Comparison of ENCODE assay signal across 13 cellular contexts in the genomic region with DNA sequence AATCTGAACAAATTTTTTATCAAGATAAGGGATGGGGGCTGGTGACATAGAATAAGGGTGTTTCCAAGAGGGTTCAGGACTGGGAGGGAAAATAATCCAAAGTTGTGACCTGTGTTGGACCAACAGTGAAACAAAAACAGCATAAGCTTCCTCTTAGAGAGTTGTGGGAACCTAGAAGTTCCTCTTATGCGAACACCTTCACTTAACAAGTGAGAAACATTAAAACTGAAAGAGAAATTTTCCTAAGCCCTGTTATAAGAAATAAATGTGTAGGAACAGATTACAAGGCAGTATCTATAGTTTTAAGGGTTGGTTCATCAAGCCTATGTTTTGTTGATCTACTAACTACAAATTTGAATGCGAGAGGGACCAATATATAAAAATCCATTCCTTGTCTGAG. TPM values are rescaled to one million over a fixed set of nuclear protein-coding genes. Genes with fewer than 3 reads are reported as not detected.
A peak's percentile ranks its signal among the peaks of the same experiment; 100 is the strongest.
DNase-seq lines count a peak whose midpoint lies in the region; ATAC-seq, FAIRE-seq and TF ChIP-seq lines count a peak whose summit lies in the region.
"Had no signal": no experiment of that assay in that cellular context is flagged by ENCODE, and none has a peak within 500 bp of the region (broad histone marks: within the 10 kb centered on the region; RNA-seq: fewer than 3 reads in every experiment).

No MANE protein-coding gene starts in this region.

- TF ChIP-seq EP300 in HepG2 (IDR thresholded peaks at IDR 0.05; ENCODE audit: low read depth in 2 of 2, low read length in 2 of 2) (no peak), HepG2 (CRISPR knock-in tag; IDR thresholded peaks at IDR 0.05; ENCODE audit: borderline replicate concordance) (no peak)

- H2AFZ ChIP-seq in HepG2 (ENCODE audit: low read length): no peak overlapping the region
- H2AFZ ChIP-seq in Karpas-422 (ENCODE audit: low read length): no peak overlapping the region

- H3K4me3 ChIP-seq in HepG2 (replicated peaks in 1 of 3; ENCODE audit: insufficient read depth in 1 of 3, low read depth in 2 of 3, low read length in 3 of 3) (no peak overlapping the region), Karpas-422 (ENCODE audit: low read length) (no peak overlapping the region)

- TF ChIP-seq RAD21 in HepG2 (CRISPR knock-in tag; IDR thresholded peaks at IDR 0.05): no peak

- H3K36me3 ChIP-seq in HepG2 (replicated peaks in 1 of 2; ENCODE audit: control insufficient read depth in 1 of 2, insufficient read depth in 2 of 2, low read length in 2 of 2): no peaks in the 10 kb centered on the region
- H3K36me3 ChIP-seq in Karpas-422 (ENCODE audit: insufficient read depth, low read length): no peaks in the 10 kb centered on the region

- H3K9me2 ChIP-seq in Karpas-422 (replicated peaks; ENCODE audit: insufficient read depth, low read length): no peaks in the 10 kb centered on the region

- in situ Hi-C loops in HepG2 (cut with HindIII; ENCODE audit: extremely low pct_ligation_motif_present, low pct_unique_long_range_greater_than_20kb): no loop called here

- DNase-seq in HepG2 (ENCODE audit: low spot score) (no peak), KG1 (lab: John Stamatoyannopoulos, UW) (no peak), Karpas-422 (no peak)
- no peak for DNase-seq in stimulated activated CD4-positive, alpha-beta T cell treated with anti-CD3 and anti-CD28 coated beads, Interleukin-12 subunit alpha, Interleukin-12 subunit beta, amount 100 ng/mL, for 4 hours
- DNase-seq: caudate nucleus; NCI-H2171; RPMI8226; stimulated activated CD4-positive, alpha-beta T cell treated with anti-CD3 and anti-CD28 coated beads, Interleukin-1b, Interleukin-23, amount 100 ng/mL, for 48 hours; stimulated activated naive CD8-positive, alpha-beta T cell treated with anti-CD3 and anti-CD28 coated beads, Interleukin-15, amount 100 ng/mL, for 72 hours had no signal

- WGBS in HepG2 (ENCODE audit: low lambda C conversion rate): 96% methylated on average over 2 of the region's 2 CpGs

- no peak for TF ChIP-seq POLR2A in HepG2 (IDR thresholded peaks at IDR 0.05; ENCODE audit: insufficient read depth in 1 of 2, low read depth in 2 of 2, low read length in 2 of 2)

- no peak overlapping the region for H3K4me2 ChIP-seq in HepG2 (ENCODE audit: low read depth, low read length)
- H3K4me2 ChIP-seq in Karpas-422 (ENCODE audit: low read depth, low read length, poor library complexity, severe bottlenecking): no peak overlapping the region

- H4K20me1 ChIP-seq in HepG2 (ENCODE audit: insufficient read depth, low read length) (no peaks in the 10 kb centered on the region), Karpas-422 (ENCODE audit: insufficient read depth, low read depth, low read length) (no peaks in the 10 kb centered on the region)

- no peak overlapping the region for H3K9ac ChIP-seq in HepG2 (ENCODE audit: insufficient read depth, low read depth, low read length)
- H3K9ac ChIP-seq in Karpas-422 (ENCODE audit: low read length): no peak overlapping the region

- BruUV-seq in HepG2 (replicated peaks; lab: Mats Ljungman, UMichigan): no TSS peak

- ATAC-seq in GM18870 (IDR thresholded peaks at IDR 0.05; ENCODE audit: unreplicated experiment) (peak; percentile 67), GM21723 (IDR thresholded peaks at IDR 0.05; ENCODE audit: unreplicated experiment) (peak; percentile 75), HG03175 (IDR thresholded peaks at IDR 0.05; ENCODE audit: unreplicated experiment) (peak; percentile 79), HepG2 (no peak)
- ATAC-seq: activated T-helper 17 cell treated with anti-CD3 and anti-CD28 coated beads, Interleukin-2, amount 50 U/mL, for 72 hours; stimulated activated naive CD8-positive, alpha-beta T cell treated with anti-CD3 and anti-CD28 coated beads, Interleukin-15, amount 100 ng/mL, for 72 hours had no signal

- intact Hi-C loops in HepG2 (cut with micrococcal nuclease; ENCODE audit: unreplicated experiment): no loop called here

- peak; percentile 4 for FAIRE-seq in HepG2 (lab: Jason Lieb, UNC)

- H3K27me3 ChIP-seq in HepG2 (ENCODE audit: control insufficient read depth in 1 of 2, insufficient read depth in 2 of 2, low read length in 2 of 2): no peaks in the 10 kb centered on the region
- H3K27me3 ChIP-seq in Karpas-422 (ENCODE audit: low read length): no peaks in the 10 kb centered on the region

- H3K9me3 ChIP-seq in HepG2 (ENCODE audit: low read length) (no peaks in the 10 kb centered on the region), Karpas-422 (ENCODE audit: low read length) (no peaks in the 10 kb centered on the region)

- POLR2A ChIA-PET in HepG2 (lab: Yijun Ruan, JAX): no interaction called here

- H3K4me1 ChIP-seq in HepG2 (ENCODE audit: insufficient read depth, low read length) (peaks cover 34% of the 10 kb centered on the region), Karpas-422 (ENCODE audit: low read length) (no peaks in the 10 kb centered on the region)

- CTCF ChIA-PET in HepG2 (lab: Yijun Ruan, JAX; ENCODE audit: low intra/inter-chr PET ratio, low total read pairs): no interaction called here

- H3K79me2 ChIP-seq in HepG2 (ENCODE audit: insufficient read depth, low read length) (no peaks in the 10 kb centered on the region), Karpas-422 (ENCODE audit: low read length) (no peaks in the 10 kb centered on the region)

- H3K27ac ChIP-seq in HepG2 (ENCODE audit: extremely low read length, insufficient read depth, low read length): no peak overlapping the region
- H3K27ac ChIP-seq in Karpas-422 (ENCODE audit: low read length): no peak overlapping the region

- no peak for TF ChIP-seq CTCF in HepG2 (CRISPR knock-in tag; IDR thresholded peaks at IDR 0.05)

TF ChIP-seq in HepG2, 621 proteins besides CTCF, POLR2A, EP300 and RAD21:
- TF ChIP-seq EZH2 (conservative IDR thresholded peaks at IDR 0.05; ENCODE audit: low read depth, low read length) (no peak), TRIM24 (CRISPR knock-in tag; IDR thresholded peaks at IDR 0.05) (no peak), ZNF329 (CRISPR knock-in tag; IDR thresholded peaks at IDR 0.05; ENCODE audit: low read depth) (no peak), KMT2A (CRISPR knock-in tag; IDR thresholded peaks at IDR 0.05) (no peak)
- TF ChIP-seq, protein P1, sequence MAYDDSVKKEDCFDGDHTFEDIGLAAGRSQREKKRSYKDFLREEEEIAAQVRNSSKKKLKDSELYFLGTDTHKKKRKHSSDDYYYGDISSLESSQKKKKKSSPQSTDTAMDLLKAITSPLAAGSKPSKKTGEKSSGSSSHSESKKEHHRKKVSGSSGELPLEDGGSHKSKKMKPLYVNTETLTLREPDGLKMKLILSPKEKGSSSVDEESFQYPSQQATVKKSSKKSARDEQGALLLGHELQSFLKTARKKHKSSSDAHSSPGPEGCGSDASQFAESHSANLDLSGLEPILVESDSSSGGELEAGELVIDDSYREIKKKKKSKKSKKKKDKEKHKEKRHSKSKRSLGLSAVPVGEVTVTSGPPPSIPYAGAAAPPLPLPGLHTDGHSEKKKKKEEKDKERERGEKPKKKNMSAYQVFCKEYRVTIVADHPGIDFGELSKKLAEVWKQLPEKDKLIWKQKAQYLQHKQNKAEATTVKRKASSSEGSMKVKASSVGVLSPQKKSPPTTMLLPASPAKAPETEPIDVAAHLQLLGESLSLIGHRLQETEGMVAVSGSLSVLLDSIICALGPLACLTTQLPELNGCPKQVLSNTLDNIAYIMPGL (CRISPR knock-in tag; IDR thresholded peaks at IDR 0.05; ENCODE audit: borderline replicate concordance in 1 of 2, low read depth in 1 of 2): no peak
TF ChIP-seq in HepG2: peak in this region for 0.

RNA-seq across cellular contexts. Expression of a gene that starts 58.4 kb away (rescaled TPM):
- 25.6 and 38.6 TPM in 2 replicates for total RNA-seq in HepG2 (2016; rRNA removed; fragmentation: Illumina TruSeq; extraction: Trizol)
- 5.4 and 7.8 TPM in 2 replicates for total RNA-seq in HepG2 (2016; cell fraction: cytosol; rRNA removed; fragmentation: Illumina TruSeq; extraction: Trizol; ENCODE audit: low read depth)
- 22.4 and 38.8 TPM in 2 replicates for total RNA-seq in HepG2 (2016; cell fraction: insoluble cytoplasmic fraction; rRNA removed; fragmentation: Illumina TruSeq; extraction: Trizol)
- total RNA-seq in HepG2 (2016; cell fraction: membrane; rRNA removed; fragmentation: Illumina TruSeq; extraction: Trizol): 7.7 and 9.0 TPM in 2 replicates
- total RNA-seq in HepG2 (2016; cell fraction: nucleus; rRNA removed; fragmentation: Illumina TruSeq; extraction: Trizol): 9.0 and 10.8 TPM in 2 replicates
- polyA plus RNA-seq in HepG2 (2011; rRNA removed): 3.7 and 4.2 TPM in 2 replicates
- polyA plus RNA-seq in HepG2 (2011; cell fraction: cytosol; rRNA removed): 1.4 and 3.0 TPM in 2 replicates
- polyA plus RNA-seq in HepG2 (2011; cell fraction: nucleus; rRNA removed): 0.72 and 0.88 TPM in 2 replicates
- polyA plus RNA-seq in HepG2 (2012): 15.8 and 20.3 TPM in 2 replicates
- 10.1 and 12.2 TPM in 2 replicates for polyA plus RNA-seq in HepG2 (2016; cell fraction: cytosol; fragmentation: Illumina TruSeq; extraction: Trizol; ENCODE audit: low read depth)
- polyA plus RNA-seq in HepG2 (2016; cell fraction: insoluble cytoplasmic fraction; fragmentation: Illumina TruSeq; extraction: Trizol; ENCODE audit: low read depth): 58.6 and 68.8 TPM in 2 replicates
- polyA plus RNA-seq in HepG2 (2016; cell fraction: membrane; fragmentation: Illumina TruSeq; extraction: Trizol; ENCODE audit: low read depth): 10.8 and 11.9 TPM in 2 replicates
- 21.3 and 22.5 TPM in 2 replicates for polyA plus RNA-seq in HepG2 (2016; cell fraction: nucleus; fragmentation: Illumina TruSeq; extraction: Trizol; ENCODE audit: insufficient read depth, low read depth)
- 1.2 and 2.7 TPM in 2 replicates for polyA minus RNA-seq in HepG2 (2011; rRNA and poly(A)+ RNA removed; ENCODE audit: low replicate concordance)
- 0.97 and 1.2 TPM in 2 replicates for polyA minus RNA-seq in HepG2 (2011; cell fraction: cytosol; rRNA and poly(A)+ RNA removed)
- polyA minus RNA-seq in HepG2 (2011; cell fraction: nucleus; rRNA and poly(A)+ RNA removed): 4.4 and 4.6 TPM in 2 replicates
- total RNA-seq in Karpas-422 (2014; rRNA removed; shearing (Covaris generic); ENCODE audit: low replicate concordance): 5.6 and 15.3 TPM in 2 replicates
